Comparison of ENCODE assay signal across 8 cellular contexts in the genomic region with DNA sequence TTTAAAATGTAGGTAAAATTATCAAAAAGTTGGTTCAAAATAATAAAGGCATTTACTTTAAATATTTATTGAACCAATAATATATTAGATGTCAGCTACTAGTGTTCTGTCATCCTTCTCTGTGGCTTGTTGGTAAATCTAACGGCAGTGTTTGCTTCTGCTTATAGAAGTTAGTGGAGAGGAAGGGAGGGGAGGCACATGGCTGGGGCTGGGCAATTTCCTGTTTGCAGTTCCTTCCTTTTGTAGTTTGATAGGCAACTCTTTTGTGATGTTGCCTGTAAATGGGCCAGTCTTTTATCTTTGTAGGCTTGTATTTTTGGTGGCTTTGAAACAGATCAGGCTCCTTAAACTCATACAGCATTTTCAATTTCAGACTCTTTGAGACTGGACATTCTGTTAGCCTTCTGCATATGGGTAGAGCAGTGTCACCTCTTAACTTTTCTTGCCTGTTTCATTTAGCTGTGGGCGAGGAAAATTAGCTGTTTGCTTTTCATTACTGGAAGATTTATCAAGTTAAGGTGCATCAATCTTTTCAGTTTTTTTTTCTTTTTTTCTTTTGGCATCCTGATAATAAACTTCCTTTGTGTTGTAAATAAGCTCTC. TPM values are rescaled to one million over a fixed set of nuclear protein-coding genes. Genes with fewer than 3 reads are reported as not detected.
DNase-seq lines count a peak whose midpoint lies in the region; ATAC-seq lines count a peak whose summit lies in the region.

No MANE protein-coding gene starts in this region.

- H3K27me3 Mint-ChIP-seq in activated CD8-positive, alpha-beta memory T cell treated with anti-CD3 and anti-CD28 coated beads, Interleukin-2, amount 10 ng/mL, durations not matched to agents 7 days and 5 days = no peaks in the 10 kb centered on the region

- peak overlapping the region; percentile 49 for H3K4me3 Mint-ChIP-seq in activated CD8-positive, alpha-beta memory T cell treated with anti-CD3 and anti-CD28 coated beads, Interleukin-2, amount 10 ng/mL, durations not matched to agents 7 days and 5 days

- H3K27ac Mint-ChIP-seq in activated CD8-positive, alpha-beta memory T cell treated with anti-CD3 and anti-CD28 coated beads, Interleukin-2, amount 10 ng/mL, durations not matched to agents 7 days and 5 days = peak overlapping the region; percentile 95

- CTCF ChIA-PET in activated CD8-positive, alpha-beta memory T cell treated with anti-CD3 and anti-CD28 coated beads, Interleukin-2, amount 10 ng/mL, durations not matched to agents 7 days and 5 days (lab: Charles Lee) = interaction anchor here (1.0 to 1.3 kb wide), 3 partner anchors 9 to 49 kb away, joined by 3 to 4 read pairs (median 3); no protein-coding TSS in a partner anchor

- H3K4me1 Mint-ChIP-seq in activated CD8-positive, alpha-beta memory T cell treated with anti-CD3 and anti-CD28 coated beads, Interleukin-2, amount 10 ng/mL, durations not matched to agents 7 days and 5 days = peaks cover 81% of the 10 kb centered on the region

- DNase-seq in activated CD8-positive, alpha-beta memory T cell treated with anti-CD3 and anti-CD28 coated beads, Interleukin-2, amount 10 ng/mL, durations not matched to agents 7 days and 5 days = peak; percentile 80
- no peak for DNase-seq in activated CD8-positive, alpha-beta memory T cell treated with anti-CD3 and anti-CD28 coated beads, Interleukin-2, amount 50 U/mL, for 48 hours
- DNase-seq in NCI-H69 (lab: John Stamatoyannopoulos, UW) = peak; percentile 61
- peak; percentile 48 for DNase-seq in activated T-helper 1 cell treated with Interleukin-2 at 50 U/mL for 16 hours (ENCODE audit: low read depth)
- DNase-seq in iris pigment epithelial cell (ENCODE audit: low read depth) = peak; percentile 7
- DNase-seq in stimulated activated CD8-positive, alpha-beta memory T cell treated with anti-CD3 and anti-CD28 coated beads, Interleukin-15, amount 100 ng/mL, for 1 hour (ENCODE audit: low read depth) = peak; percentile 30
- no peak for DNase-seq in AG08396 (ENCODE audit: low spot score)
- DNase-seq in DMS79 (lab: John Stamatoyannopoulos, UW) = no peak

- no peaks in the 10 kb centered on the region for H3K9me3 Mint-ChIP-seq in activated CD8-positive, alpha-beta memory T cell treated with anti-CD3 and anti-CD28 coated beads, Interleukin-2, amount 10 ng/mL, durations not matched to agents 7 days and 5 days (ENCODE audit: low read depth)

- peaks cover 48% of the 10 kb centered on the region for H3K36me3 Mint-ChIP-seq in activated CD8-positive, alpha-beta memory T cell treated with anti-CD3 and anti-CD28 coated beads, Interleukin-2, amount 10 ng/mL, durations not matched to agents 7 days and 5 days

- ATAC-seq in activated CD8-positive, alpha-beta memory T cell treated with anti-CD3 and anti-CD28 coated beads, Interleukin-2, amount 10 ng/mL, durations not matched to agents 7 days and 5 days = peak; percentile 85

RNA-seq across cellular contexts. Expression of gene CDC14A, which starts 48.1 kb away (rescaled TPM):
- 10 to 100 TPM; 34.2 to 43.1 TPM for total RNA-seq in activated CD8-positive, alpha-beta memory T cell treated with anti-CD3 and anti-CD28 coated beads, Interleukin-2, amount 10 ng/mL, durations not matched to agents 7 days and 5 days

Comparison
In these comparisons a context has a peak if more than half of its experiments do, and no peak if none do; other contexts are left out.
1. DNase-seq: peak in activated CD8-positive, alpha-beta memory T cell treated with anti-CD3 and anti-CD28 coated beads, Interleukin-2, amount 10 ng/mL, durations not matched to agents 7 days and 5 days (single experiment), NCI-H69 (single experiment), activated T-helper 1 cell treated with Interleukin-2 at 50 U/mL for 16 hours (single experiment), iris pigment epithelial cell (single experiment) and stimulated activated CD8-positive, alpha-beta memory T cell treated with anti-CD3 and anti-CD28 coated beads, Interleukin-15, amount 100 ng/mL, for 1 hour (single experiment); none in activated CD8-positive, alpha-beta memory T cell treated with anti-CD3 and anti-CD28 coated beads, Interleukin-2, amount 50 U/mL, for 48 hours (single experiment), AG08396 (single experiment) and DMS79 (single experiment).